ENCODE assay signal across 17 cellular contexts in the genomic region with DNA sequence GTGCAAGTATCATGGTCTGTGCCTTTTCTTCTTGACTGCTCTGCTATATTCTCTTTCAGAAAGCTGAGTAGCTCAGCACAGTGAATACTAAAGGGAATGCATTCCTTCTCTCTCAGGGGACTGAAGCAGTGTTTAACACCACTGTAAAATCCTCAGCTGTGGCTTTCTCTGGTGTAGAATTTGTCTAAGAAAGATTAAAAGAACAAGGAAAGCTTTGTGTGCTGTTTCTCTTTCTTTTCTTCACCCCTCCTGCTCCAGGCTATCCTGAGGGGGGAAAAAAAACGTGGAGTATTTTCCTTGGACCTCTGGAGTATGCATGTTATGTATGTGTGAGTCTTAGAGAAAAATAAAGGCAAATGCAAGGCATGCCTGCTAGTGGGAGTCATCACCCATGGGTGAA.
DNase-seq lines count a peak whose midpoint lies in the region; ATAC-seq and TF ChIP-seq lines count a peak whose summit lies in the region.
"Had no signal": no experiment of that assay in that cellular context is flagged by ENCODE, and none has a peak within 500 bp of the region (broad histone marks: within the 10 kb centered on the region; RNA-seq: fewer than 3 reads in every experiment).

No MANE protein-coding gene starts in this region.

- H3K9me3 Mint-ChIP-seq in osteocyte (ENCODE audit: unreplicated experiment) = peaks cover 2% of the 10 kb centered on the region
- H3K9me3 Mint-ChIP-seq: activated CD4-positive, alpha-beta T cell treated with anti-CD3 and anti-CD28 coated beads, Interleukin-2, amount 10 ng/mL, durations not matched to agents 7 days and 5 days had no signal

- H3K4me3 Mint-ChIP-seq in osteocyte (ENCODE audit: unreplicated experiment) = peak overlapping the region; percentile 56
- H3K4me3 Mint-ChIP-seq: activated CD4-positive, alpha-beta T cell treated with anti-CD3 and anti-CD28 coated beads, Interleukin-2, amount 10 ng/mL, durations not matched to agents 7 days and 5 days; activated naive CD4-positive, alpha-beta T cell treated with anti-CD3 and anti-CD28 coated beads, Interleukin-2, amount 10 ng/mL, durations not matched to agents 7 days and 5 days had no signal

- peaks cover 69% of the 10 kb centered on the region for H3K4me1 Mint-ChIP-seq in osteocyte (ENCODE audit: unreplicated experiment)
- H3K4me1 Mint-ChIP-seq: activated CD4-positive, alpha-beta T cell treated with anti-CD3 and anti-CD28 coated beads, Interleukin-2, amount 10 ng/mL, durations not matched to agents 7 days and 5 days; activated naive CD4-positive, alpha-beta T cell treated with anti-CD3 and anti-CD28 coated beads, Interleukin-2, amount 10 ng/mL, durations not matched to agents 7 days and 5 days had no signal

- no peaks in the 10 kb centered on the region for H3K27me3 Mint-ChIP-seq in osteocyte (ENCODE audit: unreplicated experiment)
- H3K27me3 Mint-ChIP-seq: activated CD4-positive, alpha-beta T cell treated with anti-CD3 and anti-CD28 coated beads, Interleukin-2, amount 10 ng/mL, durations not matched to agents 7 days and 5 days; activated naive CD4-positive, alpha-beta T cell treated with anti-CD3 and anti-CD28 coated beads, Interleukin-2, amount 10 ng/mL, durations not matched to agents 7 days and 5 days had no signal

- ATAC-seq in SK-N-SH treated with all-trans-retinoic acid at 6 μM for 48 hours (peak; percentile 38; the same call in 2 of the 3 replicates), GM18520 (IDR thresholded peaks at IDR 0.05; ENCODE audit: unreplicated experiment) (no peak), GM19351 (IDR thresholded peaks at IDR 0.05; ENCODE audit: unreplicated experiment) (no peak), HG02610 (IDR thresholded peaks at IDR 0.05; ENCODE audit: unreplicated experiment) (no peak)

- H3K27ac Mint-ChIP-seq in osteocyte (ENCODE audit: unreplicated experiment) = peak overlapping the region; percentile 84
- H3K27ac Mint-ChIP-seq: activated CD4-positive, alpha-beta T cell treated with anti-CD3 and anti-CD28 coated beads, Interleukin-2, amount 10 ng/mL, durations not matched to agents 7 days and 5 days; activated naive CD4-positive, alpha-beta T cell treated with anti-CD3 and anti-CD28 coated beads, Interleukin-2, amount 10 ng/mL, durations not matched to agents 7 days and 5 days had no signal

- peaks cover 6% of the 10 kb centered on the region for H3K36me3 Mint-ChIP-seq in osteocyte (ENCODE audit: unreplicated experiment)
- H3K36me3 Mint-ChIP-seq: activated naive CD4-positive, alpha-beta T cell treated with anti-CD3 and anti-CD28 coated beads, Interleukin-2, amount 10 ng/mL, durations not matched to agents 7 days and 5 days had no signal

- peak; percentile 10 for DNase-seq in ELF-1 (ENCODE audit: low read depth, low spot score)
- DNase-seq in fibroblast of peridontal ligament (ENCODE audit: extremely low read depth) = peak; percentile 17
- no peak for DNase-seq in osteocyte (ENCODE audit: extremely low spot score, unreplicated experiment)
- DNase-seq in stimulated activated CD4-positive, alpha-beta T cell treated with anti-CD3 and anti-CD28 coated beads, Interleukin-12 subunit alpha, Interleukin-12 subunit beta, amount 100 ng/mL, for 4 hours = no peak
- DNase-seq: activated CD4-positive, alpha-beta T cell treated with anti-CD3 and anti-CD28 coated beads, Interleukin-2, amount 10 ng/mL, durations not matched to agents 7 days and 5 days; activated naive CD4-positive, alpha-beta T cell treated with anti-CD3 and anti-CD28 coated beads, Interleukin-2, amount 10 ng/mL, durations not matched to agents 7 days and 5 days; activated T-cell treated with anti-CD3 and anti-CD28 coated beads for 4 hours; AML-193; IMR-90; NCI-H2029 treated with DMSO at 0.1 percent for 48 hours; nucleus accumbens; stimulated activated naive CD4-positive, alpha-beta T cell; T-helper 9 cell had no signal

- TF ChIP-seq CTCF in osteocyte (IDR thresholded peaks at IDR 0.05) = no peak

TF ChIP-seq in SK-N-SH treated with all-trans-retinoic acid at 6 μM for 48 hours, 23 proteins besides CTCF, POLR2A, EP300 and RAD21:
- TF ChIP-seq, protein P1, sequence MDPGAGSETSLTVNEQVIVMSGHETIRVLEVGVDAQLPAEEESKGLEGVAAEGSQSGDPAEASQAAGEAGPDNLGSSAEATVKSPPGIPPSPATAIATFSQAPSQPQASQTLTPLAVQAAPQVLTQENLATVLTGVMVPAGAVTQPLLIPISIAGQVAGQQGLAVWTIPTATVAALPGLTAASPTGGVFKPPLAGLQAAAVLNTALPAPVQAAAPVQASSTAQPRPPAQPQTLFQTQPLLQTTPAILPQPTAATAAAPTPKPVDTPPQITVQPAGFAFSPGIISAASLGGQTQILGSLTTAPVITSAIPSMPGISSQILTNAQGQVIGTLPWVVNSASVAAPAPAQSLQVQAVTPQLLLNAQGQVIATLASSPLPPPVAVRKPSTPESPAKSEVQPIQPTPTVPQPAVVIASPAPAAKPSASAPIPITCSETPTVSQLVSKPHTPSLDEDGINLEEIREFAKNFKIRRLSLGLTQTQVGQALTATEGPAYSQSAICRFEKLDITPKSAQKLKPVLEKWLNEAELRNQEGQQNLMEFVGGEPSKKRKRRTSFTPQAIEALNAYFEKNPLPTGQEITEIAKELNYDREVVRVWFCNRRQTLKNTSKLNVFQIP (CRISPR knock-in tag; IDR thresholded peaks at IDR 0.05; ENCODE audit: borderline replicate concordance, low read depth) = no peak
- no peak for TF ChIP-seq PPARA (CRISPR knock-in tag; IDR thresholded peaks at IDR 0.05; ENCODE audit: borderline replicate concordance)
- no peak for TF ChIP-seq ARNTL (CRISPR knock-in tag; IDR thresholded peaks at IDR 0.05; ENCODE audit: borderline replicate concordance, low read depth)
- no peak for TF ChIP-seq ZC3H10 (CRISPR knock-in tag; IDR thresholded peaks at IDR 0.05)
- no peak for TF ChIP-seq ISL1 (CRISPR knock-in tag; IDR thresholded peaks at IDR 0.05)
- TF ChIP-seq RARB (CRISPR knock-in tag; IDR thresholded peaks at IDR 0.05) = no peak
- TF ChIP-seq, protein P2, sequence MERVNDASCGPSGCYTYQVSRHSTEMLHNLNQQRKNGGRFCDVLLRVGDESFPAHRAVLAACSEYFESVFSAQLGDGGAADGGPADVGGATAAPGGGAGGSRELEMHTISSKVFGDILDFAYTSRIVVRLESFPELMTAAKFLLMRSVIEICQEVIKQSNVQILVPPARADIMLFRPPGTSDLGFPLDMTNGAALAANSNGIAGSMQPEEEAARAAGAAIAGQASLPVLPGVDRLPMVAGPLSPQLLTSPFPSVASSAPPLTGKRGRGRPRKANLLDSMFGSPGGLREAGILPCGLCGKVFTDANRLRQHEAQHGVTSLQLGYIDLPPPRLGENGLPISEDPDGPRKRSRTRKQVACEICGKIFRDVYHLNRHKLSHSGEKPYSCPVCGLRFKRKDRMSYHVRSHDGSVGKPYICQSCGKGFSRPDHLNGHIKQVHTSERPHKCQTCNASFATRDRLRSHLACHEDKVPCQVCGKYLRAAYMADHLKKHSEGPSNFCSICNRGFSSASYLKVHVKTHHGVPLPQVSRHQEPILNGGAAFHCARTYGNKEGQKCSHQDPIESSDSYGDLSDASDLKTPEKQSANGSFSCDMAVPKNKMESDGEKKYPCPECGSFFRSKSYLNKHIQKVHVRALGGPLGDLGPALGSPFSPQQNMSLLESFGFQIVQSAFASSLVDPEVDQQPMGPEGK (CRISPR knock-in tag; IDR thresholded peaks at IDR 0.05; ENCODE audit: borderline replicate concordance) = no peak
- TF ChIP-seq ZNF70 (CRISPR knock-in tag; IDR thresholded peaks at IDR 0.05) = no peak
- TF ChIP-seq ZNF8 (CRISPR knock-in tag; IDR thresholded peaks at IDR 0.05) = no peak
- no peak for TF ChIP-seq CSDC2 (CRISPR knock-in tag; IDR thresholded peaks at IDR 0.05)
- no peak for TF ChIP-seq TCF4 (CRISPR knock-in tag; IDR thresholded peaks at IDR 0.05; ENCODE audit: borderline replicate concordance)
- no peak for TF ChIP-seq TOX (CRISPR knock-in tag; IDR thresholded peaks at IDR 0.05; ENCODE audit: borderline replicate concordance)
- no peak for TF ChIP-seq ZFP3 (CRISPR knock-in tag; IDR thresholded peaks at IDR 0.05)
- TF ChIP-seq, protein P3, sequence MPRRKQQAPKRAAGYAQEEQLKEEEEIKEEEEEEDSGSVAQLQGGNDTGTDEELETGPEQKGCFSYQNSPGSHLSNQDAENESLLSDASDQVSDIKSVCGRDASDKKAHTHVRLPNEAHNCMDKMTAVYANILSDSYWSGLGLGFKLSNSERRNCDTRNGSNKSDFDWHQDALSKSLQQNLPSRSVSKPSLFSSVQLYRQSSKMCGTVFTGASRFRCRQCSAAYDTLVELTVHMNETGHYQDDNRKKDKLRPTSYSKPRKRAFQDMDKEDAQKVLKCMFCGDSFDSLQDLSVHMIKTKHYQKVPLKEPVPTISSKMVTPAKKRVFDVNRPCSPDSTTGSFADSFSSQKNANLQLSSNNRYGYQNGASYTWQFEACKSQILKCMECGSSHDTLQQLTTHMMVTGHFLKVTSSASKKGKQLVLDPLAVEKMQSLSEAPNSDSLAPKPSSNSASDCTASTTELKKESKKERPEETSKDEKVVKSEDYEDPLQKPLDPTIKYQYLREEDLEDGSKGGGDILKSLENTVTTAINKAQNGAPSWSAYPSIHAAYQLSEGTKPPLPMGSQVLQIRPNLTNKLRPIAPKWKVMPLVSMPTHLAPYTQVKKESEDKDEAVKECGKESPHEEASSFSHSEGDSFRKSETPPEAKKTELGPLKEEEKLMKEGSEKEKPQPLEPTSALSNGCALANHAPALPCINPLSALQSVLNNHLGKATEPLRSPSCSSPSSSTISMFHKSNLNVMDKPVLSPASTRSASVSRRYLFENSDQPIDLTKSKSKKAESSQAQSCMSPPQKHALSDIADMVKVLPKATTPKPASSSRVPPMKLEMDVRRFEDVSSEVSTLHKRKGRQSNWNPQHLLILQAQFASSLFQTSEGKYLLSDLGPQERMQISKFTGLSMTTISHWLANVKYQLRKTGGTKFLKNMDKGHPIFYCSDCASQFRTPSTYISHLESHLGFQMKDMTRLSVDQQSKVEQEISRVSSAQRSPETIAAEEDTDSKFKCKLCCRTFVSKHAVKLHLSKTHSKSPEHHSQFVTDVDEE (CRISPR knock-in tag; IDR thresholded peaks at IDR 0.05) = no peak
- TF ChIP-seq OSR1 (CRISPR knock-in tag; IDR thresholded peaks at IDR 0.05) = no peak
- TF ChIP-seq BACH2 (CRISPR knock-in tag; IDR thresholded peaks at IDR 0.05; ENCODE audit: borderline replicate concordance) = no peak
- TF ChIP-seq ZNF565 (CRISPR knock-in tag; conservative IDR thresholded peaks at IDR 0.05; ENCODE audit: low read depth) = no peak
- no peak for TF ChIP-seq SNAI2 (CRISPR knock-in tag; IDR thresholded peaks at IDR 0.05)

Comparison
In these comparisons a context has a peak if more than half of its experiments do, and no peak if none do; other contexts are left out.
1. DNase-seq: peak in ELF-1 (single experiment) and fibroblast of peridontal ligament (single experiment); none in osteocyte (single experiment) and stimulated activated CD4-positive, alpha-beta T cell treated with anti-CD3 and anti-CD28 coated beads, Interleukin-12 subunit alpha, Interleukin-12 subunit beta, amount 100 ng/mL, for 4 hours (single experiment).